8 cellular contexts compared by ENCODE assay signal in the genomic region with DNA sequence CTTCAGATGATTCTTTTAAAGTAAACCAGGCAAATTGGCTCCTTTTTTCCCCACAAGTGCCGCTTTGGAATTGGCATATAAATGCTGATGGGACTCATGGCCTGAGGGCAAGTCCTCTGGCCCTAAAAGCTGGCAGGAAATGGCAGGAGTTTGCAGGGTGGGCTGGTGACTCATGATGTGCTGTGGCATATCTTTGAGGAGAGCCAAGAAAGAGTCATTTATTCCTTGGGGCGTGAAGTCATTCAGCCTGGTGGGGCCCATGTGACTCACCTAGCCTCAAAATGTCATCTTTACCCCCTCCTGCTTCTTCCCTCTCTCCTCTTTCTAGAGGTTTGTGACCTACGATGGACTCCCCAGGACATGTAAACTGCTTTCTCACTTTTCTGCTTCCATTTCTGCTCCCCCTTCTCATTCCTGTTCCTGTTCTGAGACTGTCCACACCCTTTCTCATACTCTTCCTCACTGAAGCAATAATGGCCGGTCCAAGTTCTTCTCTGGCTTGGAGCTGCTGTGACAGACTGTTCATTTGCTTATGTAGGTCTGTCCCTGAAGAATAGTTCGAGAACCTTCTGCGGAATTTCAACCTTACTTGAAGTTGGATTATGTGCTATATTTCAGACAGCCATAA.
DNase-seq lines count a peak whose midpoint lies in the region; ATAC-seq, FAIRE-seq and TF ChIP-seq lines count a peak whose summit lies in the region.

No MANE protein-coding gene starts in this region.

- peak; percentile 9 to 47 for DNase-seq in stimulated activated CD4-positive, alpha-beta T cell treated with anti-CD3 and anti-CD28 coated beads, Interleukin-12 subunit alpha, Interleukin-12 subunit beta, amount 100 ng/mL, for 24 hours (ENCODE audit: low read depth in 2 of 2)
- no peak for DNase-seq in stimulated activated CD4-positive, alpha-beta T cell treated with anti-CD3 and anti-CD28 coated beads, Interleukin-12 subunit alpha, Interleukin-12 subunit beta, amount 100 ng/mL, for 4 hours
- peak; percentile 92 for DNase-seq in T1000 (lab: John Stamatoyannopoulos, UW)
- DNase-seq in foreskin melanocyte = peak; percentile 83
- no peak for DNase-seq in omental fat pad (ENCODE audit: low spot score)
- no peak for DNase-seq in DMS53 (lab: John Stamatoyannopoulos, UW)
- DNase-seq in GM12892 (ENCODE audit: insufficient read length) = no peak
- DNase-seq in GF-D8 (lab: John Stamatoyannopoulos, UW) = no peak

- TF ChIP-seq POLR2A in GM12892 (IDR thresholded peaks at IDR 0.05; ENCODE audit: low read depth, low read length) = no peak

- no peak for FAIRE-seq in GM12892 (lab: Jason Lieb, UNC)

- no peak for ATAC-seq in omental fat pad (ENCODE audit: low FRiP score)

- no peak for TF ChIP-seq CTCF in omental fat pad (IDR thresholded peaks at IDR 0.05)

Comparison
In these comparisons a context has a peak if more than half of its experiments do, and no peak if none do; other contexts are left out.
1. DNase-seq: peak in stimulated activated CD4-positive, alpha-beta T cell treated with anti-CD3 and anti-CD28 coated beads, Interleukin-12 subunit alpha, Interleukin-12 subunit beta, amount 100 ng/mL, for 24 hours (2 of 2), T1000 (single experiment) and foreskin melanocyte (single experiment); none in stimulated activated CD4-positive, alpha-beta T cell treated with anti-CD3 and anti-CD28 coated beads, Interleukin-12 subunit alpha, Interleukin-12 subunit beta, amount 100 ng/mL, for 4 hours (single experiment), omental fat pad (single experiment), DMS53 (single experiment), GM12892 (single experiment) and GF-D8 (single experiment).